Comparison of ENCODE assay signal across 8 cellular contexts in genomic region chr1:5980314-5981008, GRCh38. TPM values are rescaled to one million over a fixed set of nuclear protein-coding genes. Genes with fewer than 3 reads are reported as not detected.
DNase-seq lines count a peak whose midpoint lies in the region; ATAC-seq and TF ChIP-seq lines count a peak whose summit lies in the region.

No MANE protein-coding gene starts in this region.

- DNase-seq in A172 (ENCODE audit: low spot score) (peak; percentile 63), HCT116 (ENCODE audit: low read depth, low spot score) (peak; percentile 51), activated B cell treated with CpG ODN at 0.5 μM for 24 hours (no peak), iPS DF 6.9 (ENCODE audit: low read depth, low spot score) (peak; percentile 72), substantia nigra (lab: John Stamatoyannopoulos, UW) (no peak), mesenteric fat pad (ENCODE audit: low spot score) (no peak)
- no peak for DNase-seq in stimulated activated CD4-positive, alpha-beta T cell treated with anti-CD3 and anti-CD28 coated beads, Interleukin-2, amount 100 ng/mL, for 24 hours

- POLR2A ChIA-PET in HCT116 (lab: Charles Lee) (interaction anchor here (1.5 kb wide), 1 partner anchor 12 kb away, joined by 3 read pairs; the partner anchor contains the start of gene NPHP4), activated B cell treated with CpG ODN at 0.5 μM for 24 hours (lab: Charles Lee) (no interaction called here)

- H3K4me2 ChIP-seq in HCT116 (ENCODE audit: low read length), result peak overlapping the region; percentile 62

- no peaks in the 10 kb centered on the region for H3K9me2 ChIP-seq in HCT116 (ENCODE audit: insufficient read depth)

- no peaks in the 10 kb centered on the region; a peak in 1 of 4 replicates for H3K9me3 ChIP-seq in HCT116 (ENCODE audit: control insufficient read depth in 1 of 2, insufficient read depth in 1 of 2, low read depth in 1 of 2, low read length in 2 of 2)
- no peaks in the 10 kb centered on the region for H3K9me3 ChIP-seq in iPS DF 6.9 (ENCODE audit: control insufficient read depth, insufficient read depth, low read length)

- H2AFZ ChIP-seq in HCT116 (ENCODE audit: low read depth, low read length, poor library complexity, severe bottlenecking), result no peak overlapping the region

- no TSS peak for BruUV-seq in HCT116 (replicated peaks; lab: Mats Ljungman, UMichigan)

- intact Hi-C loops in HCT116 (cut with micrococcal nuclease), result no loop called here
- intact Hi-C loops in activated B cell treated with CpG ODN at 0.5 μM for 24 hours (cut with micrococcal nuclease), result no loop called here

- peaks cover 25% of the 10 kb centered on the region for H3K4me1 Mint-ChIP-seq in activated B cell treated with CpG ODN at 0.5 μM for 24 hours

- no peak for TF ChIP-seq POLR2A in HCT116 (IDR thresholded peaks at IDR 0.05; ENCODE audit: borderline replicate concordance, extremely low read depth, insufficient read depth, insufficient read length)

- H3K36me3 ChIP-seq in HCT116 (ENCODE audit: control insufficient read depth in 1 of 2, insufficient read depth in 2 of 2, low read length in 2 of 2) (peaks cover 4 to 17% of the 10 kb centered on the region in 2 experiments; a peak in 2 of 4 replicates), iPS DF 6.9 (ENCODE audit: control insufficient read depth, insufficient read depth, low read length) (no peaks in the 10 kb centered on the region)

- TF ChIP-seq RAD21 in HCT116 (IDR thresholded peaks at IDR 0.05; ENCODE audit: low read depth), result peak; percentile 33

- H3K27ac ChIP-seq in HCT116 (ENCODE audit: low read depth, low read length) (peak overlapping the region; percentile 10; the same call in 1 of the 2 replicates), iPS DF 6.9 (ENCODE audit: low read length) (no peak overlapping the region), substantia nigra (ENCODE audit: low read depth, low read length, poor library complexity, severe bottlenecking) (no peak overlapping the region)

- TF ChIP-seq CTCF in HCT116 (IDR thresholded peaks at IDR 0.05 in 2 of 3, conservative IDR thresholded peaks at IDR 0.05 in 1 of 3; ENCODE audit: borderline replicate concordance in 1 of 3, insufficient read depth in 1 of 3, low read depth in 2 of 3, low read length in 2 of 3), result peak; percentile 33 to 46 (median 38); a peak in 5 of 6 replicates
- TF ChIP-seq CTCF in activated B cell treated with CpG ODN at 0.5 μM for 24 hours (IDR thresholded peaks at IDR 0.05), result no peak

- no CpG with 5 or more reads among the region's 20 CpGs for WGBS in iPS DF 6.9 (ENCODE audit: insufficient coverage, insufficient read length)

- no peak overlapping the region for H3K4me3 Mint-ChIP-seq in activated B cell treated with CpG ODN at 0.5 μM for 24 hours

- no peaks in the 10 kb centered on the region for H4K20me1 ChIP-seq in HCT116 (ENCODE audit: insufficient read depth)

- H3K4me3 ChIP-seq in HCT116 (replicated peaks in 1 of 2; ENCODE audit: low read depth in 1 of 2, low read length in 2 of 2) (no peak overlapping the region), iPS DF 6.9 (ENCODE audit: low read length) (0 out of 2 replicates have a peak overlapping the region, but pooled peaks have one; percentile 13)

- no peaks in the 10 kb centered on the region for H3K27me3 Mint-ChIP-seq in activated B cell treated with CpG ODN at 0.5 μM for 24 hours

- CTCF ChIA-PET in HCT116 (lab: Charles Lee), result interaction anchor here (0.6 to 0.9 kb wide), 2 partner anchors 11 to 53 kb away, joined by 3 read pairs; no protein-coding TSS in a partner anchor
- CTCF ChIA-PET in activated B cell treated with CpG ODN at 0.5 μM for 24 hours (lab: Charles Lee), result no interaction called here

- no peaks in the 10 kb centered on the region for H3K36me3 Mint-ChIP-seq in activated B cell treated with CpG ODN at 0.5 μM for 24 hours (ENCODE audit: low read depth)

- H3K27ac Mint-ChIP-seq in activated B cell treated with CpG ODN at 0.5 μM for 24 hours, result peak overlapping the region; percentile 2

- no peaks in the 10 kb centered on the region for H3K9me3 Mint-ChIP-seq in activated B cell treated with CpG ODN at 0.5 μM for 24 hours

- H3K27me3 ChIP-seq in HCT116 (ENCODE audit: insufficient read depth, low read length), result no peaks in the 10 kb centered on the region
- H3K27me3 ChIP-seq in iPS DF 6.9 (ENCODE audit: control insufficient read depth, insufficient read depth, low read length), result no peaks in the 10 kb centered on the region

- no peaks in the 10 kb centered on the region for H3K79me2 ChIP-seq in HCT116 (ENCODE audit: insufficient read depth, low read length)

- H3K9ac ChIP-seq in HCT116 (ENCODE audit: low read length), result peak overlapping the region; percentile 5; the same call in 1 of the 2 replicates

- H3K4me1 ChIP-seq in HCT116 (ENCODE audit: control insufficient read depth in 1 of 2, insufficient read depth in 2 of 2, low read length in 2 of 2) (peaks cover 9 to 50% of the 10 kb centered on the region in 2 experiments), iPS DF 6.9 (ENCODE audit: control insufficient read depth, insufficient read depth, low read length) (peaks cover 2% of the 10 kb centered on the region; the same call in 1 of the 2 replicates)

- ATAC-seq in HCT116 (peak; percentile 96), activated B cell treated with CpG ODN at 0.5 μM for 24 hours (ENCODE audit: low read depth) (peak; percentile 34), HG03565 (IDR thresholded peaks at IDR 0.05; ENCODE audit: unreplicated experiment) (no peak)

- RAD21 ChIA-PET in HCT116 (lab: Charles Lee; ENCODE audit: low non-redundant PET in 1 of 2, low total read pairs in 2 of 2, uncharacterized antibody in 2 of 2, unreplicated experiment in 2 of 2), result no interaction called here

TF ChIP-seq in HCT116, 20 proteins besides CTCF, POLR2A, EP300 and RAD21:
- TF ChIP-seq FOSL1 (IDR thresholded peaks at IDR 0.05; ENCODE audit: low read depth) (no peak), EGR1 (IDR thresholded peaks at IDR 0.05; ENCODE audit: low read depth) (peak; percentile 80)
- TF ChIP-seq, protein P1, sequence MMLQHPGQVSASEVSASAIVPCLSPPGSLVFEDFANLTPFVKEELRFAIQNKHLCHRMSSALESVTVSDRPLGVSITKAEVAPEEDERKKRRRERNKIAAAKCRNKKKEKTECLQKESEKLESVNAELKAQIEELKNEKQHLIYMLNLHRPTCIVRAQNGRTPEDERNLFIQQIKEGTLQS (IDR thresholded peaks at IDR 0.05), result no peak

RNA-seq across cellular contexts. Expression of gene NPHP4, which starts 11.8 kb away (rescaled TPM):
- 1.9 and 3.5 TPM in 2 replicates for total RNA-seq in A172 (2014; rRNA removed; shearing (Covaris generic))
- 20.0 TPM for total RNA-seq in HCT116 (2021; ENCODE audit: unreplicated experiment)
- polyA plus RNA-seq in HCT116 (2012), result 12.5 and 13.5 TPM in 2 replicates
- total RNA-seq in activated B cell treated with CpG ODN at 0.5 μM for 24 hours, result 6.2 and 8.0 TPM in 2 replicates
- total RNA-seq in mesenteric fat pad, result 37.6 TPM

Comparison
In these comparisons a context has a peak if more than half of its experiments do, and no peak if none do; other contexts are left out.
1. DNase-seq: peak in A172 (single experiment), HCT116 (single experiment) and iPS DF 6.9 (single experiment); none in activated B cell treated with CpG ODN at 0.5 μM for 24 hours (single experiment), stimulated activated CD4-positive, alpha-beta T cell treated with anti-CD3 and anti-CD28 coated beads, Interleukin-2, amount 100 ng/mL, for 24 hours (0 of 2), substantia nigra (0 of 49) and mesenteric fat pad (single experiment).